In the genomic region with DNA sequence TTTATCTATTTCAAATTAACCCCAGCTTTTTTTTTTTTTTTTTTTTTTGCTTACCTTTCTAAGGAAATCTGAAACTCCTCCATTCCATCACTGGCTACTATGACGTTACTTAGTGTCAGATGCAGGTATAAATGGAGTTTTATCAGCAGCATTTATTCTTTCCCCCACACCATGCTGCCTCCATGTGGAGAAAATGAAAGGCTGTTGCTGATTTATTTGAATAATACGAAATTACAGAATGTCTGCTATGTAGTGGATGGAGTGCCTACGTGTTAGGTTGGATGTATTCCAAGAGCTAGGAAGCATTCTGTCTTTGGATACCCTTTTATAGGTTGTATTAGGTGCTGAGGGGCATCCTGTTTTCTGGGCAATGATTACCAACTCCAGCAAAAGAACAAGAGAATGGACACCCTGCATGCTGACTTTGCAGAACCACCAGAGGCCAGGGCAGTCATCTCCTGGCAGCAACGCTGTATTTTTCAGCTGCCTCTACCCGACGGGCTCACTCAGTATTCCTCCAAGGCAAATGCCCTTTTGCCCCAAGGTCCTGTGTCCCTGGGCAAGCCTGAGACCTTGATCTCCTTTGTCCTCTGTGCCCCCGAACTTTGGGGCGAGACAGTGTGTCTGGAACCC, we compare ENCODE assay signal across 1 cellular context.
TF ChIP-seq lines count a peak whose summit lies in the region.

No MANE protein-coding gene starts in this region.

TF ChIP-seq in SK-N-SH treated with all-trans-retinoic acid at 6 μM for 48 hours, 23 proteins besides CTCF, POLR2A, EP300 and RAD21 (continued from another document):
- TF ChIP-seq, protein P1, sequence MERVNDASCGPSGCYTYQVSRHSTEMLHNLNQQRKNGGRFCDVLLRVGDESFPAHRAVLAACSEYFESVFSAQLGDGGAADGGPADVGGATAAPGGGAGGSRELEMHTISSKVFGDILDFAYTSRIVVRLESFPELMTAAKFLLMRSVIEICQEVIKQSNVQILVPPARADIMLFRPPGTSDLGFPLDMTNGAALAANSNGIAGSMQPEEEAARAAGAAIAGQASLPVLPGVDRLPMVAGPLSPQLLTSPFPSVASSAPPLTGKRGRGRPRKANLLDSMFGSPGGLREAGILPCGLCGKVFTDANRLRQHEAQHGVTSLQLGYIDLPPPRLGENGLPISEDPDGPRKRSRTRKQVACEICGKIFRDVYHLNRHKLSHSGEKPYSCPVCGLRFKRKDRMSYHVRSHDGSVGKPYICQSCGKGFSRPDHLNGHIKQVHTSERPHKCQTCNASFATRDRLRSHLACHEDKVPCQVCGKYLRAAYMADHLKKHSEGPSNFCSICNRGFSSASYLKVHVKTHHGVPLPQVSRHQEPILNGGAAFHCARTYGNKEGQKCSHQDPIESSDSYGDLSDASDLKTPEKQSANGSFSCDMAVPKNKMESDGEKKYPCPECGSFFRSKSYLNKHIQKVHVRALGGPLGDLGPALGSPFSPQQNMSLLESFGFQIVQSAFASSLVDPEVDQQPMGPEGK (CRISPR knock-in tag; IDR thresholded peaks at IDR 0.05; ENCODE audit: borderline replicate concordance), result no peak
- TF ChIP-seq ZNF8 (CRISPR knock-in tag; IDR thresholded peaks at IDR 0.05), result no peak
- no peak for TF ChIP-seq ESRRG (CRISPR knock-in tag; IDR thresholded peaks at IDR 0.05)
